10 cellular contexts compared by ENCODE assay signal in genomic region chr14:77123381-77124344, GRCh38. TPM values are rescaled to one million over a fixed set of nuclear protein-coding genes. Genes with fewer than 3 reads are reported as not detected.
DNase-seq lines count a peak whose midpoint lies in the region; ATAC-seq and TF ChIP-seq lines count a peak whose summit lies in the region.
"Had no signal": no experiment of that assay in that cellular context is flagged by ENCODE, and none has a peak within 500 bp of the region (broad histone marks: within the 10 kb centered on the region; RNA-seq: fewer than 3 reads in every experiment).

No MANE protein-coding gene starts in this region.

- H3K9ac ChIP-seq in endodermal cell (ENCODE audit: extremely low read depth, low read length, poor library complexity, severe bottlenecking), result no peak overlapping the region
- H3K9ac ChIP-seq: KMS-11 had no signal

- H3K4me1 Mint-ChIP-seq in GM23338 (peaks cover 63% of the 10 kb centered on the region), endodermal cell (peaks cover 13% of the 10 kb centered on the region)

- H3K4me3 Mint-ChIP-seq in GM23338 (peak overlapping the region; percentile 72), endodermal cell (peak overlapping the region; percentile 62)

- peak overlapping the region; percentile 79; the same call in 1 of the 2 replicates for H2AFZ ChIP-seq in GM23338
- no peak overlapping the region for H2AFZ ChIP-seq in osteoblast (ENCODE audit: low read length)

- 84 to 85% methylated on average over 8 to 9 of the region's 9 CpGs for WGBS in endodermal cell (ENCODE audit: insufficient coverage in 1 of 2, insufficient read length in 1 of 2), 2 experiments

- H3K4me3 ChIP-seq in GM23338, result peak overlapping the region; percentile 81; the same call in 1 of the 2 replicates
- H3K4me3 ChIP-seq in endodermal cell (ENCODE audit: low read length), result peak overlapping the region; percentile 79
- H3K4me3 ChIP-seq in osteoblast (ENCODE audit: insufficient read depth, low read length), result no peak overlapping the region

- H3K4me1 ChIP-seq in GM23338 (ENCODE audit: insufficient read depth), result peaks cover 54% of the 10 kb centered on the region
- H3K4me1 ChIP-seq in endodermal cell (ENCODE audit: control insufficient read depth, insufficient read depth, low read length), result peaks cover 8% of the 10 kb centered on the region
- H3K4me1 ChIP-seq in osteoblast (ENCODE audit: insufficient read depth, low read length), result peaks cover 5% of the 10 kb centered on the region

- ATAC-seq in GM23338, result no peak; the same call in 2 of the 3 replicates

- H3K27me3 Mint-ChIP-seq in GM23338 (ENCODE audit: insufficient read depth, low read depth, poor library complexity) (peaks cover 35% of the 10 kb centered on the region), endodermal cell (ENCODE audit: insufficient read depth) (peaks cover 40% of the 10 kb centered on the region)

- H3F3A ChIP-seq in GM23338 (replicated peaks; ENCODE audit: low read depth), result peaks cover 31% of the 10 kb centered on the region

- no peaks in the 10 kb centered on the region; the same call in 1 of the 2 replicates for H3K36me3 ChIP-seq in GM23338 (ENCODE audit: insufficient read depth)
- no peaks in the 10 kb centered on the region for H3K36me3 ChIP-seq in endodermal cell (ENCODE audit: control insufficient read depth, insufficient read depth, low read length)
- no peaks in the 10 kb centered on the region for H3K36me3 ChIP-seq in osteoblast (ENCODE audit: insufficient read depth, low read length)

- H3K9me2 ChIP-seq in GM23338 (ENCODE audit: insufficient read depth), result no peaks in the 10 kb centered on the region

- H3K4me2 ChIP-seq in GM23338 (peak overlapping the region; percentile 96), osteoblast (ENCODE audit: insufficient read depth, low read length) (no peak overlapping the region)
- H3K4me2 ChIP-seq: KMS-11 had no signal

- H3K27ac Mint-ChIP-seq in GM23338 (no peak overlapping the region), endodermal cell (no peak overlapping the region)

- DNase-seq in GM23338 (ENCODE audit: low spot score) (no peak), NCI-H345 treated with DMSO at 0.1 percent for 48 hours (lab: John Stamatoyannopoulos, UW; ENCODE audit: unreplicated experiment) (peak; percentile 70), endodermal cell (peak; percentile 70), osteoblast (ENCODE audit: insufficient read length, low spot score, missing footprints) (peak; percentile 42), KBM-7 (no peak), NCI-H187 (lab: John Stamatoyannopoulos, UW) (no peak), kidney glomerular epithelial cell (lab: John Stamatoyannopoulos, UW) (no peak)
- no peak for DNase-seq in NK-92 treated with Interleukin-12 subunit alpha and Interleukin-12 subunit beta, amount 100 ng/mL, for 24 hours (lab: John Stamatoyannopoulos, UW)

- H3K9me3 Mint-ChIP-seq in GM23338 (no peaks in the 10 kb centered on the region), endodermal cell (no peaks in the 10 kb centered on the region)

- H3K9me3 ChIP-seq in endodermal cell (ENCODE audit: control insufficient read depth, low read length) (no peaks in the 10 kb centered on the region), osteoblast (ENCODE audit: low read depth, low read length) (no peaks in the 10 kb centered on the region)

- H3K27me3 ChIP-seq in GM23338 (ENCODE audit: insufficient read depth) (0 out of 2 replicates have a peak, but pooled peaks cover 12% of the 10 kb centered on the region), endodermal cell (ENCODE audit: control insufficient read depth, insufficient read depth, low read length, poor library complexity, severe bottlenecking) (peaks cover 26% of the 10 kb centered on the region), osteoblast (ENCODE audit: insufficient read depth, low read length) (peaks cover 33% of the 10 kb centered on the region)

- H3K79me2 ChIP-seq in GM23338 (replicated peaks; ENCODE audit: insufficient read depth) (no peaks in the 10 kb centered on the region), osteoblast (ENCODE audit: insufficient read depth, low read length) (no peaks in the 10 kb centered on the region)

- H3K27ac ChIP-seq in GM23338 (ENCODE audit: low read depth) (no peak overlapping the region), endodermal cell (ENCODE audit: low read depth, low read length) (no peak overlapping the region), osteoblast (ENCODE audit: low read depth, low read length) (no peak overlapping the region)
- H3K27ac ChIP-seq: KMS-11 had no signal

- H4K20me1 ChIP-seq in GM23338 (replicated peaks; ENCODE audit: insufficient read depth), result no peaks in the 10 kb centered on the region; the same call in none of the 2 replicates
- H4K20me1 ChIP-seq in osteoblast (ENCODE audit: insufficient read depth, low read length), result peaks cover 8% of the 10 kb centered on the region

- TF ChIP-seq CTCF in GM23338 (conservative IDR thresholded peaks at IDR 0.05; ENCODE audit: low read depth in 2 of 2), result no peak
- no peak for TF ChIP-seq CTCF in endodermal cell (conservative IDR thresholded peaks at IDR 0.05)
- TF ChIP-seq CTCF in osteoblast (IDR thresholded peaks at IDR 0.05; ENCODE audit: extremely low read depth, low read depth, low read length), result no peak

- H3K36me3 Mint-ChIP-seq in GM23338 (ENCODE audit: low read depth), result no peaks in the 10 kb centered on the region; the same call in 1 of the 3 replicates
- peaks cover 8% of the 10 kb centered on the region for H3K36me3 Mint-ChIP-seq in endodermal cell (ENCODE audit: low read depth)

- in situ Hi-C loops in KBM-7 (cut with MboI; ENCODE audit: low pct_unique_long_range_greater_than_20kb, low sequenced_read_pairs), result no loop called here

TF ChIP-seq in GM23338, 12 proteins besides CTCF, POLR2A, EP300 and RAD21 (continues in another document):
- TF ChIP-seq JUNB (IDR thresholded peaks at IDR 0.05; ENCODE audit: unreplicated experiment) (no peak), REST (IDR thresholded peaks at IDR 0.05; ENCODE audit: unreplicated experiment) (no peak), POLR2AphosphoS5 (IDR thresholded peaks at IDR 0.05; ENCODE audit: low read depth) (no peak), EZH2 (IDR thresholded peaks at IDR 0.05; ENCODE audit: low read depth, unreplicated experiment) (no peak), STAT1 (IDR thresholded peaks at IDR 0.05; ENCODE audit: unreplicated experiment) (no peak), ZNF114 (CRISPR knock-in tag; IDR thresholded peaks at IDR 0.05) (no peak), EZH2phosphoT487 (IDR thresholded peaks at IDR 0.05; ENCODE audit: unreplicated experiment) (no peak), ETS1 (IDR thresholded peaks at IDR 0.05) (no peak)

RNA-seq across cellular contexts. Expression of gene ZDHHC22, which starts 17.9 kb away (rescaled TPM):
- 29.3 and 32.1 TPM in 2 replicates for total RNA-seq in GM23338 (2014; rRNA removed; shearing (Covaris generic))
- 14.7 and 17.6 TPM in 2 replicates for polyA plus RNA-seq in GM23338 (2016; fragmentation: Nextera tagmentation; extraction: Ambion mirVana)
- total RNA-seq in endodermal cell (1 to 10 TPM in 1 of 2 donors, under 1 TPM in 1; 0.38 to 1.7 TPM), osteoblast (not detected in 2 replicates)
- 9.5 TPM for polyA plus RNA-seq in endodermal cell (2013, experiment 1 of 2)
- polyA plus RNA-seq in endodermal cell (2013, experiment 2 of 2), result 8.9 TPM
- total RNA-seq: epithelial cell of proximal tubule had no signal

RNA-seq across cellular contexts. Expression of gene CIPC, which starts 25.6 kb away (rescaled TPM):
- total RNA-seq in GM23338 (2014; rRNA removed; shearing (Covaris generic)), result 33.7 and 36.9 TPM in 2 replicates
- 7.3 and 8.1 TPM in 2 replicates for polyA plus RNA-seq in GM23338 (2016; fragmentation: Nextera tagmentation; extraction: Ambion mirVana)
- total RNA-seq in endodermal cell (10 to 100 TPM; 16.2 to 22.5 TPM), osteoblast (15.9 and 16.6 TPM in 2 replicates)
- 19.9 TPM for polyA plus RNA-seq in endodermal cell (2013, experiment 1 of 2)
- polyA plus RNA-seq in endodermal cell (2013, experiment 2 of 2), result 21.3 TPM

RNA-seq across cellular contexts. Expression of gene TMEM63C, which starts 57.9 kb away (rescaled TPM):
- total RNA-seq in GM23338 (2014; rRNA removed; shearing (Covaris generic)), result 6.3 and 6.4 TPM in 2 replicates
- 1.2 and 2.1 TPM in 2 replicates for polyA plus RNA-seq in GM23338 (2016; fragmentation: Nextera tagmentation; extraction: Ambion mirVana)
- total RNA-seq in endodermal cell (1 to 10 TPM; 1.1 to 1.6 TPM), osteoblast (0.72 TPM in 1 of 2 replicates, not detected in the other)
- polyA plus RNA-seq in endodermal cell (2013, experiment 1 of 2), result 3.0 TPM
- polyA plus RNA-seq in endodermal cell (2013, experiment 2 of 2), result 3.4 TPM

Comparison
In these comparisons a context has a peak if more than half of its experiments do, and no peak if none do; other contexts are left out.
1. DNase-seq: peak in NCI-H345 treated with DMSO at 0.1 percent for 48 hours (single experiment), endodermal cell (single experiment) and osteoblast (single experiment); none in GM23338 (single experiment), KBM-7 (single experiment), NCI-H187 (0 of 2), kidney glomerular epithelial cell (single experiment) and NK-92 treated with Interleukin-12 subunit alpha and Interleukin-12 subunit beta, amount 100 ng/mL, for 24 hours (single experiment).
2. RNA of gene ZDHHC22, which starts 17.9 kb away (total RNA-seq): 29.3 to 32.1 TPM in GM23338; 0.38 to 1.7 TPM in endodermal cell and not detected in osteoblast; every median in the first group is over 10 times any median in the second.